ENCODE assay signal across 21 cellular contexts in the genomic region with DNA sequence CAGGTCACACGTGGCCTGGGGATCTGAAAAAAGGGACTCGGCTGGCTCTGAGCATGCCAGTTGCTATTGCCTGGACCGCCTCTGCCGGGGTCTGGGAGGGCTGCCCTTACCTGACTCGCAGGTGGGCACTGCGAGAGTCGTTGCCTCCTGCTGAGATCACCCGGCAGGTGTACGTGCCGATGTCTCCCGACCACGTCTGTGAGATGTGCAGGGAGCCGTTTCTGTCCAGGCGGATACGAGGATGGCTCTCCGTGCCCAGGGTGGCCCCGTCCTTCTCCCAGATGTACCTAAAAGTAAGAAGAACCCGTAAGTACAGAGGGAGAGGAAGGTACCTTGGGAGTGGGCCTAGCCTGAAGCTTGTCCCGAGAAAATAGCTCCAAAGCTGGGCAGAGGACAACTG.
DNase-seq lines count a peak whose midpoint lies in the region; ATAC-seq, FAIRE-seq and TF ChIP-seq lines count a peak whose summit lies in the region.
"Had no signal": no experiment of that assay in that cellular context is flagged by ENCODE, and none has a peak within 500 bp of the region (broad histone marks: within the 10 kb centered on the region; RNA-seq: fewer than 3 reads in every experiment).

No MANE protein-coding gene starts in this region.

- H3K27ac Mint-ChIP-seq in chondrocyte (ENCODE audit: unreplicated experiment): no peak overlapping the region
- H3K27ac Mint-ChIP-seq in activated naive CD8-positive, alpha-beta T cell treated with anti-CD3 and anti-CD28 coated beads for 36 hours: no peak overlapping the region
- H3K27ac Mint-ChIP-seq: CD8-positive, alpha-beta T cell; GM23338 had no signal

- no peak overlapping the region for H3K27ac ChIP-seq in right atrium auricular region
- H3K27ac ChIP-seq: BLaER1 had no signal

- H3K27me3 Mint-ChIP-seq in chondrocyte (ENCODE audit: low read depth): no peaks in the 10 kb centered on the region
- H3K27me3 Mint-ChIP-seq in activated naive CD8-positive, alpha-beta T cell treated with anti-CD3 and anti-CD28 coated beads for 36 hours: no peaks in the 10 kb centered on the region

- no peak overlapping the region for H3K4me3 Mint-ChIP-seq in chondrocyte (ENCODE audit: unreplicated experiment)
- H3K4me3 Mint-ChIP-seq in activated naive CD8-positive, alpha-beta T cell treated with anti-CD3 and anti-CD28 coated beads for 36 hours: no peak overlapping the region
- H3K4me3 Mint-ChIP-seq: CD8-positive, alpha-beta T cell; GM23338 had no signal

- FAIRE-seq in urothelium cell line (lab: Jason Lieb, UNC): peak; percentile 88
- FAIRE-seq: GM12878, H54 had no signal

- no peaks in the 10 kb centered on the region for H3K4me1 Mint-ChIP-seq in chondrocyte (ENCODE audit: low read depth)
- H3K4me1 Mint-ChIP-seq in activated naive CD8-positive, alpha-beta T cell treated with anti-CD3 and anti-CD28 coated beads for 36 hours: no peaks in the 10 kb centered on the region
- H3K4me1 Mint-ChIP-seq: GM23338 had no signal

- H3K4me1 ChIP-seq in right atrium auricular region: no peaks in the 10 kb centered on the region
- H3K4me1 ChIP-seq: BLaER1 had no signal

- no peaks in the 10 kb centered on the region for H3K9me3 ChIP-seq in right atrium auricular region
- H3K9me3 ChIP-seq: BLaER1 had no signal

- peaks cover 13% of the 10 kb centered on the region for H3K36me3 Mint-ChIP-seq in chondrocyte (ENCODE audit: low read depth)
- H3K36me3 Mint-ChIP-seq in activated naive CD8-positive, alpha-beta T cell treated with anti-CD3 and anti-CD28 coated beads for 36 hours: no peaks in the 10 kb centered on the region

- H3K9me3 Mint-ChIP-seq in chondrocyte (ENCODE audit: low read depth): no peaks in the 10 kb centered on the region
- no peaks in the 10 kb centered on the region for H3K9me3 Mint-ChIP-seq in activated naive CD8-positive, alpha-beta T cell treated with anti-CD3 and anti-CD28 coated beads for 36 hours
- H3K9me3 Mint-ChIP-seq: CD8-positive, alpha-beta T cell; GM23338 had no signal

- intact Hi-C loops in left ventricle myocardium superior (cut with micrococcal nuclease) (loop anchor here (10.0 kb wide), 1 partner anchor 291 kb away; no protein-coding TSS in a partner anchor), posterior vena cava (cut with DNase I) (no loop called here)

- ATAC-seq in left ventricle myocardium superior (no peak), HG03571 (IDR thresholded peaks at IDR 0.05; ENCODE audit: unreplicated experiment) (no peak)
- ATAC-seq: CD8-positive, alpha-beta T cell; GM12878; GM23338; K562 had no signal

- H3K4me3 ChIP-seq in right atrium auricular region: no peak overlapping the region
- H3K4me3 ChIP-seq: BLaER1, GM12878, GM23338, K562 had no signal

- TF ChIP-seq CTCF in right atrium auricular region (IDR thresholded peaks at IDR 0.05): no peak
- TF ChIP-seq CTCF in chondrocyte (IDR thresholded peaks at IDR 0.05): no peak

- DNase-seq in left ventricle myocardium superior (peak; percentile 3), right atrium auricular region (ENCODE audit: low spot score) (no peak), chondrocyte (ENCODE audit: low spot score) (peak; percentile 77), posterior vena cava (ENCODE audit: low spot score) (peak; percentile 77), urothelium cell line (ENCODE audit: low spot score) (no peak)
- DNase-seq in activated naive CD8-positive, alpha-beta T cell treated with anti-CD3 and anti-CD28 coated beads for 36 hours: no peak
- no peak for DNase-seq in activated CD4-positive, alpha-beta T cell treated with anti-CD3 and anti-CD28 coated beads, Interleukin-2, amount 50 U/mL, for 48 hours
- DNase-seq: 8988T; Calu3; CD8-positive, alpha-beta T cell; DMS 273 treated with DMSO at 0.1 percent for 48 hours; DMS53; DND-41; EL; IMR-90 had no signal

- no peaks in the 10 kb centered on the region for H3K27me3 ChIP-seq in right atrium auricular region
- H3K27me3 ChIP-seq: BLaER1 had no signal

- H3K36me3 ChIP-seq in right atrium auricular region: no peaks in the 10 kb centered on the region

Comparison
In these comparisons a context has a peak if more than half of its experiments do, and no peak if none do; other contexts are left out.
1. DNase-seq: peak in left ventricle myocardium superior (single experiment), chondrocyte (single experiment) and posterior vena cava (single experiment); none in right atrium auricular region (single experiment), urothelium cell line (single experiment), activated naive CD8-positive, alpha-beta T cell treated with anti-CD3 and anti-CD28 coated beads for 36 hours (single experiment) and activated CD4-positive, alpha-beta T cell treated with anti-CD3 and anti-CD28 coated beads, Interleukin-2, amount 50 U/mL, for 48 hours (0 of 2).